Comparison of ENCODE assay signal across 3 cellular contexts in genomic region chr19:13010992-13011652, GRCh38.
TF ChIP-seq lines count a peak whose summit lies in the region.

No MANE protein-coding gene starts in this region.

TF ChIP-seq in neural cell, 6 proteins besides CTCF, POLR2A, EP300 and RAD21:
- TF ChIP-seq EZH2 (IDR thresholded peaks at IDR 0.05; ENCODE audit: borderline replicate concordance, insufficient read depth, low read length, poor library complexity, severe bottlenecking), result peak; percentile 50
- no peak for TF ChIP-seq SMC3 (conservative IDR thresholded peaks at IDR 0.05; ENCODE audit: poor library complexity)

TF ChIP-seq in GM12891, 5 proteins besides CTCF, POLR2A, EP300 and RAD21:
- TF ChIP-seq POLR2AphosphoS5 (IDR thresholded peaks at IDR 0.05; ENCODE audit: low read depth, low read length) (no peak), POU2F2 (IDR thresholded peaks at IDR 0.05; ENCODE audit: low read depth, low read length) (no peak), TAF1 (IDR thresholded peaks at IDR 0.05; ENCODE audit: low read depth, low read length) (no peak), SPI1 (IDR thresholded peaks at IDR 0.05; ENCODE audit: low read depth, low read length) (no peak), PAX5 (IDR thresholded peaks at IDR 0.05; ENCODE audit: insufficient read depth, low read length, severe bottlenecking) (no peak)

TF ChIP-seq in SK-N-SH treated with all-trans-retinoic acid at 6 μM for 48 hours, 23 proteins besides CTCF, POLR2A, EP300 and RAD21:
- no peak for TF ChIP-seq TCF4 (CRISPR knock-in tag; IDR thresholded peaks at IDR 0.05; ENCODE audit: borderline replicate concordance)
- no peak for TF ChIP-seq BACH2 (CRISPR knock-in tag; IDR thresholded peaks at IDR 0.05; ENCODE audit: borderline replicate concordance)
- TF ChIP-seq ZFP30 (CRISPR knock-in tag; IDR thresholded peaks at IDR 0.05), result no peak
- no peak for TF ChIP-seq TSHZ2 (CRISPR knock-in tag; IDR thresholded peaks at IDR 0.05)
- TF ChIP-seq, protein P1, sequence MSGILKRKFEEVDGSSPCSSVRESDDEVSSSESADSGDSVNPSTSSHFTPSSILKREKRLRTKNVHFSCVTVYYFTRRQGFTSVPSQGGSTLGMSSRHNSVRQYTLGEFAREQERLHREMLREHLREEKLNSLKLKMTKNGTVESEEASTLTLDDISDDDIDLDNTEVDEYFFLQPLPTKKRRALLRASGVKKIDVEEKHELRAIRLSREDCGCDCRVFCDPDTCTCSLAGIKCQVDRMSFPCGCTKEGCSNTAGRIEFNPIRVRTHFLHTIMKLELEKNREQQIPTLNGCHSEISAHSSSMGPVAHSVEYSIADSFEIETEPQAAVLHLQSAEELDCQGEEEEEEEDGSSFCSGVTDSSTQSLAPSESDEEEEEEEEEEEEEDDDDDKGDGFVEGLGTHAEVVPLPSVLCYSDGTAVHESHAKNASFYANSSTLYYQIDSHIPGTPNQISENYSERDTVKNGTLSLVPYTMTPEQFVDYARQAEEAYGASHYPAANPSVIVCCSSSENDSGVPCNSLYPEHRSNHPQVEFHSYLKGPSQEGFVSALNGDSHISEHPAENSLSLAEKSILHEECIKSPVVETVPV (CRISPR knock-in tag; IDR thresholded peaks at IDR 0.05), result no peak
- TF ChIP-seq, protein P2, sequence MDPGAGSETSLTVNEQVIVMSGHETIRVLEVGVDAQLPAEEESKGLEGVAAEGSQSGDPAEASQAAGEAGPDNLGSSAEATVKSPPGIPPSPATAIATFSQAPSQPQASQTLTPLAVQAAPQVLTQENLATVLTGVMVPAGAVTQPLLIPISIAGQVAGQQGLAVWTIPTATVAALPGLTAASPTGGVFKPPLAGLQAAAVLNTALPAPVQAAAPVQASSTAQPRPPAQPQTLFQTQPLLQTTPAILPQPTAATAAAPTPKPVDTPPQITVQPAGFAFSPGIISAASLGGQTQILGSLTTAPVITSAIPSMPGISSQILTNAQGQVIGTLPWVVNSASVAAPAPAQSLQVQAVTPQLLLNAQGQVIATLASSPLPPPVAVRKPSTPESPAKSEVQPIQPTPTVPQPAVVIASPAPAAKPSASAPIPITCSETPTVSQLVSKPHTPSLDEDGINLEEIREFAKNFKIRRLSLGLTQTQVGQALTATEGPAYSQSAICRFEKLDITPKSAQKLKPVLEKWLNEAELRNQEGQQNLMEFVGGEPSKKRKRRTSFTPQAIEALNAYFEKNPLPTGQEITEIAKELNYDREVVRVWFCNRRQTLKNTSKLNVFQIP (CRISPR knock-in tag; IDR thresholded peaks at IDR 0.05; ENCODE audit: borderline replicate concordance, low read depth), result no peak
- no peak for TF ChIP-seq OSR1 (CRISPR knock-in tag; IDR thresholded peaks at IDR 0.05)
- no peak for TF ChIP-seq GLIS3 (CRISPR knock-in tag; IDR thresholded peaks at IDR 0.05)
- no peak for TF ChIP-seq CSDC2 (CRISPR knock-in tag; IDR thresholded peaks at IDR 0.05)
- TF ChIP-seq ZNF8 (CRISPR knock-in tag; IDR thresholded peaks at IDR 0.05), result no peak
- TF ChIP-seq ZNF70 (CRISPR knock-in tag; IDR thresholded peaks at IDR 0.05), result no peak
- TF ChIP-seq PPARA (CRISPR knock-in tag; IDR thresholded peaks at IDR 0.05; ENCODE audit: borderline replicate concordance), result no peak
- no peak for TF ChIP-seq ZNF565 (CRISPR knock-in tag; conservative IDR thresholded peaks at IDR 0.05; ENCODE audit: low read depth)
- TF ChIP-seq RARB (CRISPR knock-in tag; IDR thresholded peaks at IDR 0.05), result no peak
